In genomic region chr1:162561616-162562451, GRCh38 we compare ENCODE assay signal across 1 cellular context.
TF ChIP-seq lines count a peak whose summit lies in the region.

Gene UAP1 (plus strand): TSS chr1:162561722. CDS start chr1:162566069, 4,347 bp downstream.

TF ChIP-seq in GM23338, 12 proteins besides CTCF, POLR2A, EP300 and RAD21 (continued from another document):
- TF ChIP-seq, protein P1, sequence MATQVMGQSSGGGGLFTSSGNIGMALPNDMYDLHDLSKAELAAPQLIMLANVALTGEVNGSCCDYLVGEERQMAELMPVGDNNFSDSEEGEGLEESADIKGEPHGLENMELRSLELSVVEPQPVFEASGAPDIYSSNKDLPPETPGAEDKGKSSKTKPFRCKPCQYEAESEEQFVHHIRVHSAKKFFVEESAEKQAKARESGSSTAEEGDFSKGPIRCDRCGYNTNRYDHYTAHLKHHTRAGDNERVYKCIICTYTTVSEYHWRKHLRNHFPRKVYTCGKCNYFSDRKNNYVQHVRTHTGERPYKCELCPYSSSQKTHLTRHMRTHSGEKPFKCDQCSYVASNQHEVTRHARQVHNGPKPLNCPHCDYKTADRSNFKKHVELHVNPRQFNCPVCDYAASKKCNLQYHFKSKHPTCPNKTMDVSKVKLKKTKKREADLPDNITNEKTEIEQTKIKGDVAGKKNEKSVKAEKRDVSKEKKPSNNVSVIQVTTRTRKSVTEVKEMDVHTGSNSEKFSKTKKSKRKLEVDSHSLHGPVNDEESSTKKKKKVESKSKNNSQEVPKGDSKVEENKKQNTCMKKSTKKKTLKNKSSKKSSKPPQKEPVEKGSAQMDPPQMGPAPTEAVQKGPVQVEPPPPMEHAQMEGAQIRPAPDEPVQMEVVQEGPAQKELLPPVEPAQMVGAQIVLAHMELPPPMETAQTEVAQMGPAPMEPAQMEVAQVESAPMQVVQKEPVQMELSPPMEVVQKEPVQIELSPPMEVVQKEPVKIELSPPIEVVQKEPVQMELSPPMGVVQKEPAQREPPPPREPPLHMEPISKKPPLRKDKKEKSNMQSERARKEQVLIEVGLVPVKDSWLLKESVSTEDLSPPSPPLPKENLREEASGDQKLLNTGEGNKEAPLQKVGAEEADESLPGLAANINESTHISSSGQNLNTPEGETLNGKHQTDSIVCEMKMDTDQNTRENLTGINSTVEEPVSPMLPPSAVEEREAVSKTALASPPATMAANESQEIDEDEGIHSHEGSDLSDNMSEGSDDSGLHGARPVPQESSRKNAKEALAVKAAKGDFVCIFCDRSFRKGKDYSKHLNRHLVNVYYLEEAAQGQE (IDR thresholded peaks at IDR 0.05; ENCODE audit: unreplicated experiment): no peak
- no peak for TF ChIP-seq STAT1 (IDR thresholded peaks at IDR 0.05; ENCODE audit: unreplicated experiment)
- TF ChIP-seq ZNF114 (CRISPR knock-in tag; IDR thresholded peaks at IDR 0.05): no peak
- no peak for TF ChIP-seq NANOG (IDR thresholded peaks at IDR 0.05; ENCODE audit: borderline replicate concordance)
